ENCODE assay signal across 17 cellular contexts in genomic region chr1:4517559-4517958, GRCh38.
DNase-seq lines count a peak whose midpoint lies in the region; ATAC-seq, FAIRE-seq and TF ChIP-seq lines count a peak whose summit lies in the region.
"Had no signal": no experiment of that assay in that cellular context is flagged by ENCODE, and none has a peak within 500 bp of the region (broad histone marks: within the 10 kb centered on the region; RNA-seq: fewer than 3 reads in every experiment).

No MANE protein-coding gene starts in this region.

- H3K4me1 ChIP-seq in HepG2 (ENCODE audit: insufficient read depth, low read length) (no peaks in the 10 kb centered on the region), parathyroid adenoma (no peaks in the 10 kb centered on the region), gastrocnemius medialis (no peaks in the 10 kb centered on the region)
- H3K4me1 ChIP-seq: HAP-1 had no signal

- no peak for TF ChIP-seq RAD21 in HepG2 (CRISPR knock-in tag; IDR thresholded peaks at IDR 0.05)

- H3K4me3 ChIP-seq in WERI-Rb-1 (ENCODE audit: low read depth, low read length) (peak overlapping the region; percentile 11; the same call in 1 of the 2 replicates), HepG2 (replicated peaks in 1 of 3; ENCODE audit: insufficient read depth in 1 of 3, low read depth in 2 of 3, low read length in 3 of 3) (no peak overlapping the region), parathyroid adenoma (ENCODE audit: low read depth, low read length) (no peak overlapping the region), gastrocnemius medialis (no peak overlapping the region)
- H3K4me3 ChIP-seq: BLaER1, GM23248, HAP-1 had no signal

- DNase-seq in WERI-Rb-1 (peak; percentile 84), ecto neural progenitor cell (ENCODE audit: low spot score) (peak; percentile 14), HepG2 (ENCODE audit: low spot score) (no peak), gastrocnemius medialis (no peak)
- no peak for DNase-seq in activated T-cell treated with anti-CD3 and anti-CD28 coated beads, Interleukin-2, amount 50 U/mL, for 1 hour
- no peak for DNase-seq in activated CD4-positive, alpha-beta T cell treated with anti-CD3 and anti-CD28 coated beads for 48 hours
- DNase-seq: 8988T; Calu3; CD8-positive, alpha-beta T cell; DMS79 treated with DMSO at 0.1 percent for 48 hours; GF-D8; GM23248; IMR-90 had no signal

- in situ Hi-C loops in HepG2 (cut with HindIII; ENCODE audit: extremely low pct_ligation_motif_present, low pct_unique_long_range_greater_than_20kb) (no loop called here), gastrocnemius medialis (cut with MboI; ENCODE audit: low sequenced_read_pairs in 4 of 4) (no loop called here)

- H4K20me1 ChIP-seq in HepG2 (ENCODE audit: insufficient read depth, low read length): no peaks in the 10 kb centered on the region

- BruUV-seq in HepG2 (replicated peaks; lab: Mats Ljungman, UMichigan): no TSS peak

- CTCF ChIA-PET in HepG2 (lab: Yijun Ruan, JAX; ENCODE audit: low intra/inter-chr PET ratio, low total read pairs): no interaction called here

- no peak overlapping the region for H3K27ac ChIP-seq in WERI-Rb-1
- H3K27ac ChIP-seq in HepG2 (ENCODE audit: extremely low read length, insufficient read depth, low read length): no peak overlapping the region
- no peak overlapping the region for H3K27ac ChIP-seq in parathyroid adenoma
- no peak overlapping the region for H3K27ac ChIP-seq in gastrocnemius medialis
- H3K27ac ChIP-seq: BLaER1, GM23248, HL-60 had no signal

- H3K9me3 ChIP-seq in WERI-Rb-1 (ENCODE audit: severe bottlenecking): no peaks in the 10 kb centered on the region
- no peaks in the 10 kb centered on the region for H3K9me3 ChIP-seq in HepG2 (ENCODE audit: low read length)
- no peaks in the 10 kb centered on the region for H3K9me3 ChIP-seq in parathyroid adenoma (ENCODE audit: control insufficient read depth, low read length)
- H3K9me3 ChIP-seq in gastrocnemius medialis: no peaks in the 10 kb centered on the region
- H3K9me3 ChIP-seq: BLaER1, HAP-1 had no signal

- intact Hi-C loops in HepG2 (cut with micrococcal nuclease; ENCODE audit: unreplicated experiment): no loop called here
- intact Hi-C loops in gastrocnemius medialis (cut with DNase I; ENCODE audit: low total_unique reads): no loop called here

- FAIRE-seq in HepG2 (lab: Jason Lieb, UNC): no peak

- H3K9ac ChIP-seq in HepG2 (ENCODE audit: insufficient read depth, low read depth, low read length): no peak overlapping the region
- H3K9ac ChIP-seq in parathyroid adenoma: no peak overlapping the region
- H3K9ac ChIP-seq: BLaER1, GM23248 had no signal

- H3K4me2 ChIP-seq in HepG2 (ENCODE audit: low read depth, low read length) (no peak overlapping the region), parathyroid adenoma (ENCODE audit: low read length) (no peak overlapping the region)
- H3K4me2 ChIP-seq: BLaER1 had no signal

- H2AFZ ChIP-seq in HepG2 (ENCODE audit: low read length) (no peak overlapping the region), parathyroid adenoma (no peak overlapping the region)
- H2AFZ ChIP-seq: GM23248 had no signal

- ATAC-seq in HepG2 (no peak), gastrocnemius medialis (no peak)
- ATAC-seq: CD8-positive, alpha-beta T cell had no signal

- POLR2A ChIA-PET in HepG2 (lab: Yijun Ruan, JAX): no interaction called here

- H3K27me3 ChIP-seq in WERI-Rb-1 (ENCODE audit: insufficient read depth, low read depth, severe bottlenecking): no peaks in the 10 kb centered on the region
- peaks cover 0 to 2% of the 10 kb centered on the region in 2 experiments; a peak in 2 of 5 replicates for H3K27me3 ChIP-seq in HepG2 (ENCODE audit: control insufficient read depth in 1 of 2, insufficient read depth in 2 of 2, low read length in 2 of 2)
- no peaks in the 10 kb centered on the region for H3K27me3 ChIP-seq in parathyroid adenoma (ENCODE audit: control insufficient read depth, insufficient read depth, low read length)
- no peaks in the 10 kb centered on the region for H3K27me3 ChIP-seq in gastrocnemius medialis

- H3K36me3 ChIP-seq in WERI-Rb-1 (no peaks in the 10 kb centered on the region), HepG2 (replicated peaks in 1 of 2; ENCODE audit: control insufficient read depth in 1 of 2, insufficient read depth in 2 of 2, low read length in 2 of 2) (no peaks in the 10 kb centered on the region), parathyroid adenoma (ENCODE audit: control insufficient read depth, insufficient read depth, low read length) (no peaks in the 10 kb centered on the region), gastrocnemius medialis (no peaks in the 10 kb centered on the region)
- H3K36me3 ChIP-seq: BLaER1, HAP-1 had no signal

- TF ChIP-seq EP300 in HepG2 (IDR thresholded peaks at IDR 0.05; ENCODE audit: low read depth in 2 of 2, low read length in 2 of 2) (no peak), HepG2 (CRISPR knock-in tag; IDR thresholded peaks at IDR 0.05; ENCODE audit: borderline replicate concordance) (no peak)

- WGBS in HepG2 (ENCODE audit: low lambda C conversion rate): no CpG with 5 or more reads among the region's 3 CpGs

- TF ChIP-seq POLR2A in HepG2 (IDR thresholded peaks at IDR 0.05; ENCODE audit: insufficient read depth in 1 of 2, low read depth in 2 of 2, low read length in 2 of 2) (no peak), gastrocnemius medialis (IDR thresholded peaks at IDR 0.05) (no peak)

- H3K79me2 ChIP-seq in HepG2 (ENCODE audit: insufficient read depth, low read length) (no peaks in the 10 kb centered on the region), parathyroid adenoma (no peaks in the 10 kb centered on the region)

- TF ChIP-seq CTCF in WERI-Rb-1 (IDR thresholded peaks at IDR 0.05; ENCODE audit: low read depth, low read length): no peak
- peak; percentile 11; the same call in 1 of the 2 replicates for TF ChIP-seq CTCF in HepG2 (CRISPR knock-in tag; IDR thresholded peaks at IDR 0.05)
- peak; percentile 19 for TF ChIP-seq CTCF in parathyroid adenoma (IDR thresholded peaks at IDR 0.05)
- no peak for TF ChIP-seq CTCF in gastrocnemius medialis (IDR thresholded peaks at IDR 0.05 in 4 of 5, conservative IDR thresholded peaks at IDR 0.05 in 1 of 5)

TF ChIP-seq in HepG2, 621 proteins besides CTCF, POLR2A, EP300 and RAD21 (continues in another document):
- TF ChIP-seq ZBTB40 (IDR thresholded peaks at IDR 0.05) (no peak), ZBTB40 (CRISPR knock-in tag; IDR thresholded peaks at IDR 0.05) (no peak), EED (CRISPR knock-in tag; IDR thresholded peaks at IDR 0.05) (no peak), STAG1 (CRISPR knock-in tag; IDR thresholded peaks at IDR 0.05) (peak; percentile 14; the same call in 1 of the 2 replicates), PCBP1 (IDR thresholded peaks at IDR 0.05; ENCODE audit: borderline replicate concordance, low read depth, low read length) (no peak), JDP2 (CRISPR knock-in tag; IDR thresholded peaks at IDR 0.05; ENCODE audit: borderline replicate concordance) (no peak)

Comparison
In these comparisons a context has a peak if more than half of its experiments do, and no peak if none do; other contexts are left out.
1. DNase-seq: peak in WERI-Rb-1 (single experiment) and ecto neural progenitor cell (single experiment); none in HepG2 (single experiment), gastrocnemius medialis (0 of 2), activated T-cell treated with anti-CD3 and anti-CD28 coated beads, Interleukin-2, amount 50 U/mL, for 1 hour (single experiment) and activated CD4-positive, alpha-beta T cell treated with anti-CD3 and anti-CD28 coated beads for 48 hours (single experiment).
2. CTCF ChIP-seq: peak in HepG2 (single experiment) and parathyroid adenoma (single experiment); none in WERI-Rb-1 (single experiment) and gastrocnemius medialis (0 of 5).